In the genomic region with DNA sequence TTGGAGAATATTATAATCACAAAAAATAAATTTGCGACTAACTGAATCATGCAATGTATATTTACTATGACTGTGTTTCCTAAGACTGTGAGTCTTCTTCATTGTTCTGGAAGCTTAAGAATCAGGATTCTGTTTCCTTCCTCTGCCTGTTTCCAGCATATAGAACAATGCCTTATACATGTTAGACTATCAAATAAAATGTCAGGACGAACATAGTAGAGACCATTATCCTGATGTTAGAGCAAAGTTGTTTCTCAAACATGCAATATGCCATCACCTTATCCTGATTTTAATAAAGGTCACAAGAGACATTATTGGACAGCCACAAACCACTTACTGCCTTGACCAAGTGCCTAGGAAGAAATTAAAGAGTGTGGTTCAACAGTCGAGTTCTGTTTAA, we compare ENCODE assay signal across 25 cellular contexts.
"Had no signal": no experiment of that assay in that cellular context is flagged by ENCODE, and none has a peak within 500 bp of the region (broad histone marks: within the 10 kb centered on the region; RNA-seq: fewer than 3 reads in every experiment).

No MANE protein-coding gene starts in this region.

- H3K27me3 ChIP-seq: neural progenitor cell, ovary, right lobe of liver, sigmoid colon, stomach, thyroid gland, tibial nerve, upper lobe of right lung, uterus had no signal

- H3K4me3 ChIP-seq: neural progenitor cell, ovary, psoas muscle, right lobe of liver, sigmoid colon, stomach, thoracic aorta, thyroid gland, tibial nerve, upper lobe of right lung, uterus had no signal

- DNase-seq: natural killer cell; occipital lobe; ovary; posterior cingulate gyrus; psoas muscle; right cardiac atrium; right lobe of liver; sigmoid colon; small intestine; stimulated activated CD4-positive, alpha-beta T cell treated with anti-CD3 and anti-CD28 coated beads, Interleukin-15, amount 100 ng/mL, for 24 hours; stimulated activated CD4-positive, alpha-beta T cell treated with anti-CD3 and anti-CD28 coated beads, Interleukin-2, amount 100 ng/mL, for 24 hours; stimulated activated CD4-positive, alpha-beta T cell treated with anti-CD3 and anti-CD28 coated beads, Interleukin-2, amount 100 ng/mL, for 48 hours; stimulated activated CD4-positive, alpha-beta T cell treated with anti-CD3 and anti-CD28 coated beads, Interleukin-4, amount 100 ng/mL, for 24 hours; stimulated activated naive B cell treated with anti-CD40 and anti-IgM and Interleukin-4, amounts not matched to agents 10 μg/mL and 1 μg/mL and 100 μg/mL, for 72 hours; stimulated activated naive CD4-positive, alpha-beta T cell treated with Interleukin-2 at 50 U/mL for 16 hours; stomach; thyroid gland; trophoblast cell; upper lobe of right lung; uterus had no signal

- ATAC-seq: natural killer cell; psoas muscle; right cardiac atrium; right lobe of liver; stimulated activated effector memory CD8-positive, alpha-beta T cell treated with anti-CD3 and anti-CD28 coated beads, Interleukin-12 subunit alpha, Interleukin-12 subunit beta, amount 100 ng/mL, for 72 hours; stimulated activated naive B cell treated with anti-CD40 and anti-IgM and Interleukin-4, amounts not matched to agents 10 μg/mL and 1 μg/mL and 100 μg/mL, for 72 hours; upper lobe of right lung had no signal

- H3K27ac ChIP-seq: neural progenitor cell, ovary, parathyroid adenoma, psoas muscle, right lobe of liver, sigmoid colon, stomach, thoracic aorta, thyroid gland, tibial nerve, upper lobe of right lung, uterus had no signal

- H3K36me3 ChIP-seq: neural progenitor cell, ovary, right lobe of liver, sigmoid colon, stomach, thoracic aorta, thyroid gland, tibial nerve, upper lobe of right lung, uterus had no signal

- H3K4me1 ChIP-seq: neural progenitor cell, parathyroid adenoma, psoas muscle, right lobe of liver, sigmoid colon, stomach, thyroid gland, tibial nerve, upper lobe of right lung, uterus had no signal

- H3K9me3 ChIP-seq: ovary, psoas muscle, right lobe of liver, sigmoid colon, stomach, thoracic aorta, thyroid gland, tibial nerve, upper lobe of right lung, uterus had no signal
